29 cellular contexts compared by ENCODE assay signal in the genomic region with DNA sequence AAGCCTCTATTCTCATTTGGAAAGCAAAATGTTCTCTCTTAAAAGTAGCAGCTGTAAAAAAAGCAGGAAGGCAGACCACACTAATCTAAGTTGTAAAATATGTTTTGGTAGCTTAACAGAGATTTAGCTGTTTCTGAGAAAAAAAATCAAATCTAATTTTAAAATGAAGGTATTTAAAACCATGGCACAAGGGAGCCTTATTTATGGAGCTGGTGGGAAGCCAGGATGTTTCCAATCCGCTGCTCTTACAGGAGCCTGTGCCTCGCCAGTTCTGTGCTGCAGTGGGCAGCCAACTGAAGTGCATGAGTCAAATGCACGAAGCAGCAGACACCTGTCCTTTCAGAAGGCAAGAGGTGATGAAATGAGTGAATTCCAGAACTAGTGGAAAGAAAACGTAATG. TPM values are rescaled to one million over a fixed set of nuclear protein-coding genes. Genes with fewer than 3 reads are reported as not detected.
DNase-seq lines count a peak whose midpoint lies in the region; ATAC-seq, FAIRE-seq and TF ChIP-seq lines count a peak whose summit lies in the region.
"Had no signal": no experiment of that assay in that cellular context is flagged by ENCODE, and none has a peak within 500 bp of the region (broad histone marks: within the 10 kb centered on the region; RNA-seq: fewer than 3 reads in every experiment).

No MANE protein-coding gene starts in this region.

- no peaks in the 10 kb centered on the region for H3K4me1 ChIP-seq in MM.1S (ENCODE audit: low read length)
- no peaks in the 10 kb centered on the region for H3K4me1 ChIP-seq in kidney (ENCODE audit: control insufficient read depth in 1 of 2, insufficient read depth in 1 of 2, low read depth in 1 of 2, low read length in 2 of 2)
- H3K4me1 ChIP-seq: ascending aorta, Caco-2, gastroesophageal sphincter, pancreas had no signal

- H3K9ac ChIP-seq in MM.1S (ENCODE audit: low read length) (no peak overlapping the region), kidney (ENCODE audit: low read length in 2 of 2) (no peak overlapping the region)
- H3K9ac ChIP-seq: BLaER1 had no signal

- H3K4me2 ChIP-seq in MM.1S (ENCODE audit: low read depth, low read length), result peak overlapping the region; percentile 32; the same call in 1 of the 2 replicates
- H3K4me2 ChIP-seq: BLaER1 had no signal

- H3K4me3 ChIP-seq in MM.1S (ENCODE audit: low read length) (no peak overlapping the region), kidney (ENCODE audit: low read length in 2 of 2) (no peak overlapping the region)
- H3K4me3 ChIP-seq: ascending aorta, BLaER1, gastroesophageal sphincter, pancreas had no signal

- H4K20me1 ChIP-seq in MM.1S (ENCODE audit: insufficient read depth, low read length), result no peaks in the 10 kb centered on the region
- H4K20me1 ChIP-seq: BLaER1 had no signal

- H3K9me3 ChIP-seq in MM.1S (replicated peaks; ENCODE audit: insufficient read depth, low read length) (no peaks in the 10 kb centered on the region), kidney (ENCODE audit: control insufficient read depth in 1 of 2, low read length in 2 of 2) (no peaks in the 10 kb centered on the region)
- H3K9me3 ChIP-seq: ascending aorta, BLaER1, Caco-2, gastroesophageal sphincter, pancreas had no signal

- POLR2A ChIA-PET in WTC11 (lab: Charles Lee), result no interaction called here

- peaks cover 59% of the 10 kb centered on the region for H3K4me1 Mint-ChIP-seq in WTC11
- H3K4me1 Mint-ChIP-seq: activated naive CD8-positive, alpha-beta T cell treated with anti-CD3 and anti-CD28 coated beads, Interleukin-2, amount 10 ng/mL, durations not matched to agents 7 days and 5 days had no signal

- no peaks in the 10 kb centered on the region for H3K9me2 ChIP-seq in MM.1S (replicated peaks; ENCODE audit: insufficient read depth, low read length)

- no peak overlapping the region for H3K27ac ChIP-seq in MM.1S (ENCODE audit: low read length)
- H3K27ac ChIP-seq in kidney (ENCODE audit: low read depth in 2 of 2, low read length in 2 of 2), result no peak overlapping the region
- H3K27ac ChIP-seq: ascending aorta, BLaER1, gastroesophageal sphincter, pancreas had no signal

- H3K27me3 ChIP-seq in MM.1S (replicated peaks; ENCODE audit: insufficient read depth, low read length), result no peaks in the 10 kb centered on the region
- H3K27me3 ChIP-seq: ascending aorta, BLaER1, gastroesophageal sphincter, pancreas had no signal

- peak; percentile 53 for ATAC-seq in WTC11
- no peak for ATAC-seq in Right ventricle myocardium superior (ENCODE audit: poor library complexity)
- ATAC-seq: gastroesophageal sphincter, right cardiac atrium had no signal

- no peaks in the 10 kb centered on the region; the same call in 1 of the 2 replicates for H3K36me3 Mint-ChIP-seq in WTC11
- H3K36me3 Mint-ChIP-seq: activated naive CD8-positive, alpha-beta T cell treated with anti-CD3 and anti-CD28 coated beads, Interleukin-2, amount 10 ng/mL, durations not matched to agents 7 days and 5 days had no signal

- FAIRE-seq in kidney (lab: Jason Lieb, UNC), result no peak
- FAIRE-seq: endometrium, GM18507, pancreas had no signal

- H3F3A ChIP-seq in MM.1S (ENCODE audit: insufficient read depth, low read length), result no peaks in the 10 kb centered on the region

- CTCF ChIA-PET in WTC11 (lab: Charles Lee), result interaction anchor here (1.1 kb wide), 1 partner anchor 14 kb away, joined by 3 read pairs; no protein-coding TSS in a partner anchor

- DNase-seq in ACHN (peak; percentile 63), MM.1S (no peak), WTC11 (ENCODE audit: low spot score) (no peak), kidney tubule cell (ENCODE audit: low spot score) (peak; percentile 85), Right ventricle myocardium superior (no peak), CD1c-positive myeloid dendritic cell (ENCODE audit: extremely low spot score) (no peak), mesenteric fat pad (ENCODE audit: low spot score) (no peak), kidney (no peak)
- DNase-seq: activated CD4-positive, alpha-beta T cell treated with anti-CD3 and anti-CD28 coated beads for 4 hours; activated CD8-positive, alpha-beta memory T cell treated with anti-CD3 and anti-CD28 coated beads for 24 hours; activated effector memory CD4-positive, alpha-beta T cell treated with anti-CD3 and anti-CD28 coated beads, Interleukin-2, amount 50 U/mL, for 16 hours; activated naive CD8-positive, alpha-beta T cell treated with anti-CD3 and anti-CD28 coated beads, Interleukin-2, amount 10 ng/mL, durations not matched to agents 7 days and 5 days; activated T-cell treated with anti-CD3 and anti-CD28 coated beads, Interleukin-2, amount 50 U/mL, for 1 hour; Caco-2; central memory CD4-positive, alpha-beta T cell; islet precursor cell; KG1; MV-4-11; NCI-H187; pancreas; stimulated activated CD4-positive, alpha-beta T cell treated with anti-CD3 and anti-CD28 coated beads, Interleukin-2, amount 100 ng/mL, for 48 hours had no signal

- peak overlapping the region; percentile 54; the same call in 1 of the 2 replicates for H3K27ac Mint-ChIP-seq in WTC11
- H3K27ac Mint-ChIP-seq: activated naive CD8-positive, alpha-beta T cell treated with anti-CD3 and anti-CD28 coated beads, Interleukin-2, amount 10 ng/mL, durations not matched to agents 7 days and 5 days; dendritic cell treated with granulocyte-macrophage colony-stimulating factor and Interleukin-4, amounts not matched to agents 40 ng/mL and 50 ng/mL, for 4 days; T-helper 2 cell treated with Interferon-gamma antibody and Interleukin-4, amounts not matched to agents 5 μg/mL and 100 μg/mL, for 36 hours had no signal

- in situ Hi-C loops in ACHN (cut with HindIII; ENCODE audit: low pct_ligation_motif_present, low pct_unique_long_range_greater_than_20kb, low sequenced_read_pairs), result no loop called here

- H2AFZ ChIP-seq in MM.1S (ENCODE audit: low read length), result no peak overlapping the region; the same call in 1 of the 2 replicates

- intact Hi-C loops in Right ventricle myocardium superior (cut with DNase I), result no loop called here
- intact Hi-C loops in kidney (cut with DNase I), result no loop called here

- H3K27me3 Mint-ChIP-seq in WTC11 (ENCODE audit: low read depth), result no peaks in the 10 kb centered on the region
- H3K27me3 Mint-ChIP-seq: activated naive CD8-positive, alpha-beta T cell treated with anti-CD3 and anti-CD28 coated beads, Interleukin-2, amount 10 ng/mL, durations not matched to agents 7 days and 5 days; dendritic cell treated with granulocyte-macrophage colony-stimulating factor and Interleukin-4, amounts not matched to agents 40 ng/mL and 50 ng/mL, for 4 days had no signal

- H3K9me3 Mint-ChIP-seq in WTC11, result peaks cover 9% of the 10 kb centered on the region
- H3K9me3 Mint-ChIP-seq: activated naive CD8-positive, alpha-beta T cell treated with anti-CD3 and anti-CD28 coated beads, Interleukin-2, amount 10 ng/mL, durations not matched to agents 7 days and 5 days; dendritic cell treated with granulocyte-macrophage colony-stimulating factor and Interleukin-4, amounts not matched to agents 40 ng/mL and 50 ng/mL, for 4 days; T-helper 2 cell treated with Interferon-gamma antibody and Interleukin-4, amounts not matched to agents 5 μg/mL and 100 μg/mL, for 36 hours had no signal

- H3K79me2 ChIP-seq in MM.1S (ENCODE audit: low read length), result no peaks in the 10 kb centered on the region

- no peaks in the 10 kb centered on the region for H3K36me3 ChIP-seq in MM.1S (replicated peaks; ENCODE audit: insufficient read depth, low read length)
- H3K36me3 ChIP-seq in kidney (ENCODE audit: control insufficient read depth in 1 of 2, insufficient read depth in 2 of 2, low read length in 2 of 2), result no peaks in the 10 kb centered on the region
- H3K36me3 ChIP-seq: ascending aorta, BLaER1, gastroesophageal sphincter, pancreas had no signal

- no peak overlapping the region for H3K4me3 Mint-ChIP-seq in WTC11
- H3K4me3 Mint-ChIP-seq: activated naive CD8-positive, alpha-beta T cell treated with anti-CD3 and anti-CD28 coated beads, Interleukin-2, amount 10 ng/mL, durations not matched to agents 7 days and 5 days; dendritic cell treated with granulocyte-macrophage colony-stimulating factor and Interleukin-4, amounts not matched to agents 40 ng/mL and 50 ng/mL, for 4 days; T-helper 2 cell treated with Interferon-gamma antibody and Interleukin-4, amounts not matched to agents 5 μg/mL and 100 μg/mL, for 36 hours had no signal

- TF ChIP-seq CTCF in MM.1S (IDR thresholded peaks at IDR 0.05; ENCODE audit: low read length), result no peak
- no peak for TF ChIP-seq CTCF in WTC11 (IDR thresholded peaks at IDR 0.05)
- TF ChIP-seq CTCF in kidney (IDR thresholded peaks at IDR 0.05; ENCODE audit: borderline replicate concordance, extremely low read depth, insufficient read depth), result no peak

TF ChIP-seq in WTC11, 78 proteins besides CTCF, POLR2A, EP300 and RAD21 (continues in another document):
- TF ChIP-seq FOXJ3 (CRISPR knock-in tag; IDR thresholded peaks at IDR 0.05; ENCODE audit: borderline replicate concordance) (no peak), MXD4 (CRISPR knock-in tag; IDR thresholded peaks at IDR 0.05; ENCODE audit: borderline replicate concordance) (no peak), HMGA2 (CRISPR knock-in tag; IDR thresholded peaks at IDR 0.05) (no peak)
- TF ChIP-seq, protein P1, sequence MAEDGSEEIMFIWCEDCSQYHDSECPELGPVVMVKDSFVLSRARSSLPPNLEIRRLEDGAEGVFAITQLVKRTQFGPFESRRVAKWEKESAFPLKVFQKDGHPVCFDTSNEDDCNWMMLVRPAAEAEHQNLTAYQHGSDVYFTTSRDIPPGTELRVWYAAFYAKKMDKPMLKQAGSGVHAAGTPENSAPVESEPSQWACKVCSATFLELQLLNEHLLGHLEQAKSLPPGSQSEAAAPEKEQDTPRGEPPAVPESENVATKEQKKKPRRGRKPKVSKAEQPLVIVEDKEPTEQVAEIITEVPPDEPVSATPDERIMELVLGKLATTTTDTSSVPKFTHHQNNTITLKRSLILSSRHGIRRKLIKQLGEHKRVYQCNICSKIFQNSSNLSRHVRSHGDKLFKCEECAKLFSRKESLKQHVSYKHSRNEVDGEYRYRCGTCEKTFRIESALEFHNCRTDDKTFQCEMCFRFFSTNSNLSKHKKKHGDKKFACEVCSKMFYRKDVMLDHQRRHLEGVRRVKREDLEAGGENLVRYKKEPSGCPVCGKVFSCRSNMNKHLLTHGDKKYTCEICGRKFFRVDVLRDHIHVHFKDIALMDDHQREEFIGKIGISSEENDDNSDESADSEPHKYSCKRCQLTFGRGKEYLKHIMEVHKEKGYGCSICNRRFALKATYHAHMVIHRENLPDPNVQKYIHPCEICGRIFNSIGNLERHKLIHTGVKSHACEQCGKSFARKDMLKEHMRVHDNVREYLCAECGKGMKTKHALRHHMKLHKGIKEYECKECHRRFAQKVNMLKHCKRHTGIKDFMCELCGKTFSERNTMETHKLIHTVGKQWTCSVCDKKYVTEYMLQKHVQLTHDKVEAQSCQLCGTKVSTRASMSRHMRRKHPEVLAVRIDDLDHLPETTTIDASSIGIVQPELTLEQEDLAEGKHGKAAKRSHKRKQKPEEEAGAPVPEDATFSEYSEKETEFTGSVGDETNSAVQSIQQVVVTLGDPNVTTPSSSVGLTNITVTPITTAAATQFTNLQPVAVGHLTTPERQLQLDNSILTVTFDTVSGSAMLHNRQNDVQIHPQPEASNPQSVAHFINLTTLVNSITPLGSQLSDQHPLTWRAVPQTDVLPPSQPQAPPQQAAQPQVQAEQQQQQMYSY (CRISPR knock-in tag; IDR thresholded peaks at IDR 0.05), result no peak

RNA-seq across cellular contexts. Expression of a gene that starts 28.2 kb away (rescaled TPM):
- total RNA-seq in WTC11 (2021), result 19.5 to 24.3 TPM (median 24.2 TPM) in 3 replicates
- total RNA-seq in Right ventricle myocardium superior, result 3.3 TPM
- 23.1 TPM for total RNA-seq in mesenteric fat pad
- 15.5 TPM for total RNA-seq in kidney
- 6.2 TPM for polyA plus RNA-seq in kidney (ENCODE audit: insufficient read depth, low read depth, low replicate concordance)
- total RNA-seq: activated naive CD8-positive, alpha-beta T cell treated with anti-CD3 and anti-CD28 coated beads, Interleukin-2, amount 10 ng/mL, durations not matched to agents 7 days and 5 days had no signal

Comparison
In these comparisons a context has a peak if more than half of its experiments do, and no peak if none do; other contexts are left out.
1. DNase-seq: peak in ACHN (single experiment) and kidney tubule cell (single experiment); none in MM.1S (single experiment), WTC11 (single experiment), Right ventricle myocardium superior (single experiment), CD1c-positive myeloid dendritic cell (single experiment), mesenteric fat pad (single experiment) and kidney (single experiment).